Comparison of ENCODE assay signal across 23 cellular contexts in genomic region chr17:72527819-72528218, GRCh38.
A peak's percentile ranks its signal among the peaks of the same experiment; 100 is the strongest.
DNase-seq lines count a peak whose midpoint lies in the region; ATAC-seq and TF ChIP-seq lines count a peak whose summit lies in the region.
"Had no signal": no experiment of that assay in that cellular context is flagged by ENCODE, and none has a peak within 500 bp of the region (broad histone marks: within the 10 kb centered on the region; RNA-seq: fewer than 3 reads in every experiment).

No MANE protein-coding gene starts in this region.

- no peak overlapping the region for H3K4me3 Mint-ChIP-seq in HFFc6
- H3K4me3 Mint-ChIP-seq: CD4-positive, alpha-beta T cell; GM23338; IgD-negative memory B cell had no signal

- H3K27me3 ChIP-seq in IMR-90 (ENCODE audit: control insufficient read depth, insufficient read depth, low read length) (no peaks in the 10 kb centered on the region), testis (no peaks in the 10 kb centered on the region)
- H3K27me3 ChIP-seq: BLaER1 treated with 17β-estradiol and CSF1 and Interleukin-3, amounts not matched to agents 10 nM and 100 nM; Peyer's patch had no signal

- no peak overlapping the region for H4K8ac ChIP-seq in IMR-90 (ENCODE audit: low read depth in 2 of 2, low read length in 2 of 2)

- dilution Hi-C loops in IMR-90 (cut with HindIII; ENCODE audit: low sequenced_read_pairs, unreplicated experiment) = no loop called here

- H3K4me1 ChIP-seq in IMR-90 (ENCODE audit: control insufficient read depth, insufficient read depth, low read length) (no peaks in the 10 kb centered on the region), mucosa of descending colon (ENCODE audit: low read depth) (peaks cover 27% of the 10 kb centered on the region), testis (peaks cover 23% of the 10 kb centered on the region)

- ATAC-seq in IMR-90 (ENCODE audit: low read depth) = no peak
- peak; percentile 6 for ATAC-seq in mucosa of descending colon
- ATAC-seq: GM23338 had no signal

- H2AK5ac ChIP-seq in IMR-90 (ENCODE audit: low read depth, low read length) = no peak overlapping the region

- no peaks in the 10 kb centered on the region for H3K36me3 Mint-ChIP-seq in HFFc6 (ENCODE audit: low read depth)
- H3K36me3 Mint-ChIP-seq: IgD-negative memory B cell had no signal

- no peak overlapping the region for H2BK15ac ChIP-seq in IMR-90 (ENCODE audit: low read depth, low read length)

- H4K20me1 ChIP-seq in IMR-90 (ENCODE audit: insufficient read depth, low read length) = no peaks in the 10 kb centered on the region
- H4K20me1 ChIP-seq: BLaER1 treated with 17β-estradiol and CSF1 and Interleukin-3, amounts not matched to agents 10 nM and 100 nM had no signal

- no peak overlapping the region for H3K4ac ChIP-seq in IMR-90 (ENCODE audit: low read depth, low read length)

- in situ Hi-C loops in IMR-90 (cut with MboI; ENCODE audit: low sequenced_read_pairs) (loop anchor here (25.0 kb wide), 4 partner anchors 566 to 1416 kb away; no protein-coding TSS in a partner anchor), GM13977 (cut with MboI; ENCODE audit: low pct_unique_long_range_greater_than_20kb, low sequenced_read_pairs, unreplicated experiment) (loop anchor here (25.0 kb wide), 4 partner anchors 416 to 1891 kb away; partner anchors contain the start of gene SOX9)

- no peak overlapping the region for H3K9ac ChIP-seq in IMR-90 (ENCODE audit: low read depth, low read length)
- H3K9ac ChIP-seq: BLaER1 treated with 17β-estradiol and CSF1 and Interleukin-3, amounts not matched to agents 10 nM and 100 nM; KMS-11; SK-N-SH had no signal

- intact Hi-C loops in IMR-90 (cut with micrococcal nuclease) (no loop called here), mucosa of descending colon (cut with DNase I, micrococcal nuclease) (no loop called here), testis (cut with DNase I; ENCODE audit: low total_unique reads) (no loop called here)

- H4K5ac ChIP-seq in IMR-90 (ENCODE audit: low read depth, low read length) = no peak overlapping the region

- no peak overlapping the region for H2AFZ ChIP-seq in IMR-90 (replicated peaks; ENCODE audit: low read length, poor library complexity)
- H2AFZ ChIP-seq: GM23338 had no signal

- CTCF ChIA-PET in IMR-90 (lab: Yijun Ruan, JAX) = no interaction called here

- H3K4me3 ChIP-seq in IMR-90 (ENCODE audit: insufficient read depth, low read depth, low read length) = no peak overlapping the region
- H3K4me3 ChIP-seq in mucosa of descending colon = no peak overlapping the region
- H3K4me3 ChIP-seq in testis = no peak overlapping the region
- H3K4me3 ChIP-seq: BLaER1 treated with 17β-estradiol and CSF1 and Interleukin-3, amounts not matched to agents 10 nM and 100 nM; GM23338; Peyer's patch had no signal

- no peak overlapping the region for H4K91ac ChIP-seq in IMR-90 (ENCODE audit: insufficient read depth, low read depth, low read length)

- H2BK5ac ChIP-seq in IMR-90 (ENCODE audit: low read depth, low read length, poor library complexity, severe bottlenecking) = no peak overlapping the region

- no peak overlapping the region for H3K18ac ChIP-seq in IMR-90 (ENCODE audit: low read depth, low read length)

- no peaks in the 10 kb centered on the region for H3K9me3 Mint-ChIP-seq in HFFc6
- H3K9me3 Mint-ChIP-seq: CD4-positive, alpha-beta T cell; GM23338 had no signal

- no peak for DNase-seq in IMR-90
- no peak for DNase-seq in caudate nucleus (lab: John Stamatoyannopoulos, UW)
- no peak for DNase-seq in mucosa of descending colon
- DNase-seq in testis = no peak
- no peak for DNase-seq in GM13977 (ENCODE audit: low spot score)
- DNase-seq in HFFc6 = no peak
- DNase-seq in NOMO-1 treated with dmso at 0.1 percent for 144 hours (lab: John Stamatoyannopoulos, UW; ENCODE audit: unreplicated experiment) = no peak
- DNase-seq: CD4-positive, alpha-beta T cell; COR-L47; HCEC 1CT; MM.1S; NCI-H1417 treated with DMSO at 0.1 percent for 48 hours; NCI-H1694 treated with DMSO at 0.1 percent for 48 hours; NCI-H2081; NCI-H226; NCI-H510A; NCI-H69; SK-N-SH had no signal

- H3K9me1 ChIP-seq in IMR-90 (ENCODE audit: insufficient read depth, low read length) = no peaks in the 10 kb centered on the region

- no peak overlapping the region for H2BK120ac ChIP-seq in IMR-90 (ENCODE audit: low read depth, low read length)

- no peak overlapping the region for H3K27ac ChIP-seq in IMR-90 (ENCODE audit: insufficient read depth, low read length)
- H3K27ac ChIP-seq in caudate nucleus (ENCODE audit: low read depth, low read length) = peak overlapping the region; percentile 26
- H3K27ac ChIP-seq in testis = peak overlapping the region; percentile 39 to 61
- H3K27ac ChIP-seq: BLaER1 treated with 17β-estradiol and CSF1 and Interleukin-3, amounts not matched to agents 10 nM and 100 nM; KMS-11 had no signal

- no peak overlapping the region for H2AK9ac ChIP-seq in IMR-90 (replicated peaks; ENCODE audit: low read depth, low read length, poor library complexity)

- no peak for TF ChIP-seq POLR2A in IMR-90 (IDR thresholded peaks at IDR 0.05; ENCODE audit: low read depth, low read length)
- TF ChIP-seq POLR2A in testis (IDR thresholded peaks at IDR 0.05) = no peak

- TF ChIP-seq CTCF in IMR-90 (conservative IDR thresholded peaks at IDR 0.05; ENCODE audit: low read depth, low read length) = no peak
- no peak for TF ChIP-seq CTCF in mucosa of descending colon (IDR thresholded peaks at IDR 0.05)
- no peak for TF ChIP-seq CTCF in testis (IDR thresholded peaks at IDR 0.05)
- no peak for TF ChIP-seq CTCF in GM13977 (IDR thresholded peaks at IDR 0.05; ENCODE audit: extremely low read depth, insufficient read depth, missing control alignments)
- no peak for TF ChIP-seq CTCF in HFFc6 (IDR thresholded peaks at IDR 0.05)

- 0 out of 2 replicates have a peak overlapping the region, but pooled peaks have one; percentile 8 for H3K14ac ChIP-seq in IMR-90 (replicated peaks; ENCODE audit: low read depth, low read length)

- POLR2A ChIA-PET in IMR-90 (lab: Charles Lee; ENCODE audit: unreplicated experiment) = no interaction called here

- 88% methylated on average over 7 of the region's 10 CpGs; no CpG with 5 or more reads in 1 of the 2 experiments for WGBS in IMR-90 (ENCODE audit: extremely low coverage in 2 of 2, insufficient read length in 1 of 2), 2 experiments
- 85 to 88% methylated on average over 10 of the region's 10 CpGs for WGBS in testis, 2 donors

- H3K27ac Mint-ChIP-seq in HFFc6 = no peak overlapping the region
- H3K27ac Mint-ChIP-seq: CD4-positive, alpha-beta T cell; GM23338; IgD-negative memory B cell had no signal

- no peak overlapping the region for H2BK20ac ChIP-seq in IMR-90 (ENCODE audit: low read depth, low read length)

- no TSS peak for BruUV-seq in IMR-90 (replicated peaks; lab: Mats Ljungman, UMichigan)

- H3K56ac ChIP-seq in IMR-90 (ENCODE audit: extremely low read depth, insufficient read depth, low read length) = no peak overlapping the region

- peaks cover 22 to 30% of the 10 kb centered on the region in 2 experiments for H3K79me1 ChIP-seq in IMR-90 (ENCODE audit: low read depth in 1 of 2, low read length in 2 of 2)

- TF ChIP-seq RAD21 in IMR-90 (IDR thresholded peaks at IDR 0.05; ENCODE audit: low read length) = no peak

- no peaks in the 10 kb centered on the region for H3K9me3 ChIP-seq in IMR-90 (ENCODE audit: control insufficient read depth, insufficient read depth, low read length)
- H3K9me3 ChIP-seq in mucosa of descending colon = no peaks in the 10 kb centered on the region
- no peaks in the 10 kb centered on the region for H3K9me3 ChIP-seq in testis
- H3K9me3 ChIP-seq: BLaER1 treated with 17β-estradiol and CSF1 and Interleukin-3, amounts not matched to agents 10 nM and 100 nM; Peyer's patch; SK-N-SH had no signal

- no peaks in the 10 kb centered on the region for H3K27me3 Mint-ChIP-seq in HFFc6 (ENCODE audit: insufficient read depth)

- H3K36me3 ChIP-seq in IMR-90 (ENCODE audit: control insufficient read depth, insufficient read depth, low read length) (no peaks in the 10 kb centered on the region), mucosa of descending colon (ENCODE audit: low read depth) (no peaks in the 10 kb centered on the region), testis (ENCODE audit: low read depth, missing control alignments) (no peaks in the 10 kb centered on the region)
- H3K36me3 ChIP-seq: BLaER1 treated with 17β-estradiol and CSF1 and Interleukin-3, amounts not matched to agents 10 nM and 100 nM; Peyer's patch had no signal

- H3K23ac ChIP-seq in IMR-90 (ENCODE audit: low read depth, low read length) = no peak overlapping the region

- H3K4me2 ChIP-seq in IMR-90 (ENCODE audit: low read depth, low read length) = no peak overlapping the region
- H3K4me2 ChIP-seq: BLaER1 treated with 17β-estradiol and CSF1 and Interleukin-3, amounts not matched to agents 10 nM and 100 nM; GM23338; KMS-11; SK-N-SH had no signal

- no peaks in the 10 kb centered on the region for H3K4me1 Mint-ChIP-seq in HFFc6 (ENCODE audit: low read depth)

TF ChIP-seq in IMR-90, 13 proteins besides CTCF, POLR2A, EP300 and RAD21:
- TF ChIP-seq SMC3 (IDR thresholded peaks at IDR 0.05; ENCODE audit: low read depth, low read length) = no peak
- no peak for TF ChIP-seq BHLHE40 (IDR thresholded peaks at IDR 0.05; ENCODE audit: low read depth, low read length)
- no peak for TF ChIP-seq RCOR1 (IDR thresholded peaks at IDR 0.05; ENCODE audit: insufficient replicate concordance, low read length)
- no peak for TF ChIP-seq ELK1 (IDR thresholded peaks at IDR 0.05; ENCODE audit: borderline replicate concordance, low read depth, low read length)
- TF ChIP-seq CHD1 (IDR thresholded peaks at IDR 0.05; ENCODE audit: low read depth, low read length) = no peak
- TF ChIP-seq RFX5 (IDR thresholded peaks at IDR 0.05; ENCODE audit: low read depth, low read length) = no peak
- TF ChIP-seq MXI1 (IDR thresholded peaks at IDR 0.05; ENCODE audit: borderline replicate concordance, low read depth, low read length) = no peak
- TF ChIP-seq MAZ (IDR thresholded peaks at IDR 0.05; ENCODE audit: borderline replicate concordance, low read depth, low read length) = no peak
- no peak for TF ChIP-seq CEBPB (IDR thresholded peaks at IDR 0.05; ENCODE audit: low read depth, low read length)
- no peak for TF ChIP-seq NFE2L2 (IDR thresholded peaks at IDR 0.05; ENCODE audit: low read depth, low read length)
